Comparison of ENCODE assay signal across 21 cellular contexts in the genomic region with DNA sequence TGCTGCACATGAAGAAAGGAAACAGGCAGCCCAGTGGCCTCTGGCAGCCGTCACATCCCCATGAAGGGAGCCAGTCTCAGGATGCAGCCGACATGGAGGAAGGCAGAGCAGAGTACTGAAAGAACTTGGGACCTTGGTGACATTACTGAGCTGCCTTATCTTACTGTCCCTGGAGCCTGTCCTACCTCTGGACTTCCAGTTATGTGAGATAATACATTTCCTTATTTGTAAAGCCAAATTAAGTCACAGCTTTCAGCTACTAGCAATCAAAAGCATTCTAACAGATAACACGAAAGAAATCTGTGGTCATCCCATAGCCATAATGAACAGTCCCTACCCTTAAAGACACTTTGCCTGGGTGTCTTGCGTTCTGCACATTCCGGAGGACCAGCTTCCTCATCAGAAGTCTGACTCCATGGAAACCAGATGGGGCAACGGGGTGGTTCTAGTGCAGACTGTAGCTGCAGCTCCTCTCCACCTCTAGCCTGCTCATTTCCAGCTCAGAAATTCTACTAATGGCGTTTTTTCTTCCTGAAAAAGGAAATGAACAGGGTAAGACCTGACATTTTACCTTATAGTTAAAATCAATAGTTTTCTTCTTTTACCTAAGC.
"Had no signal": no experiment of that assay in that cellular context is flagged by ENCODE, and none has a peak within 500 bp of the region (broad histone marks: within the 10 kb centered on the region; RNA-seq: fewer than 3 reads in every experiment).

No MANE protein-coding gene starts in this region.

- H3K36me3 ChIP-seq: ascending aorta, brain microvascular endothelial cell, left lung, ovary, prostate gland, stomach, thoracic aorta, upper lobe of left lung, WERI-Rb-1 had no signal

- H3K9me3 ChIP-seq: ascending aorta, left lung, ovary, prostate gland, stomach, thoracic aorta, upper lobe of left lung had no signal

- H3K27me3 ChIP-seq: ascending aorta, brain microvascular endothelial cell, ovary, stomach, upper lobe of left lung had no signal

- DNase-seq: activated CD4-positive, alpha-beta T cell treated with anti-CD3 and anti-CD28 coated beads for 1 hour; activated CD4-positive, alpha-beta T cell treated with anti-CD3 and anti-CD28 coated beads, Interleukin-2, amount 50 U/mL, for 1 hour; activated CD8-positive, alpha-beta T cell treated with anti-CD3 and anti-CD28 coated beads, Interleukin-2, amount 10 ng/mL, durations not matched to agents 7 days and 5 days; activated gamma-delta T cell treated with Interleukin-2 at 50 U/mL for 16 hours; brain microvascular endothelial cell; immature natural killer cell; left lung; mammary epithelial cell; ovary; stimulated activated CD4-positive, alpha-beta T cell treated with anti-CD3 and anti-CD28 coated beads, Interleukin-2, amount 100 ng/mL, for 24 hours; stomach; T1000; upper lobe of left lung; WERI-Rb-1 had no signal

- H3K27ac ChIP-seq: ascending aorta, brain microvascular endothelial cell, epithelial cell of prostate, left lung, ovary, prostate gland, stomach, thoracic aorta, upper lobe of left lung, WERI-Rb-1 had no signal

- ATAC-seq: activated CD8-positive, alpha-beta T cell treated with anti-CD3 and anti-CD28 coated beads, Interleukin-2, amount 10 ng/mL, durations not matched to agents 7 days and 5 days; activated naive CD4-positive, alpha-beta T cell treated with anti-CD3 and anti-CD28 coated beads, Interleukin-2, amount 50 U/mL, for 72 hours; left lung; stimulated activated effector memory CD8-positive, alpha-beta T cell treated with anti-CD3 and anti-CD28 coated beads, Interleukin-12 subunit alpha, Interleukin-12 subunit beta, amount 100 ng/mL, for 72 hours had no signal

- H3K4me3 ChIP-seq: ascending aorta, left lung, ovary, prostate gland, stomach, thoracic aorta, upper lobe of left lung had no signal

- FAIRE-seq: colon had no signal

- H3K4me1 ChIP-seq: ascending aorta, left lung, prostate gland, upper lobe of left lung had no signal
